In the genomic region with DNA sequence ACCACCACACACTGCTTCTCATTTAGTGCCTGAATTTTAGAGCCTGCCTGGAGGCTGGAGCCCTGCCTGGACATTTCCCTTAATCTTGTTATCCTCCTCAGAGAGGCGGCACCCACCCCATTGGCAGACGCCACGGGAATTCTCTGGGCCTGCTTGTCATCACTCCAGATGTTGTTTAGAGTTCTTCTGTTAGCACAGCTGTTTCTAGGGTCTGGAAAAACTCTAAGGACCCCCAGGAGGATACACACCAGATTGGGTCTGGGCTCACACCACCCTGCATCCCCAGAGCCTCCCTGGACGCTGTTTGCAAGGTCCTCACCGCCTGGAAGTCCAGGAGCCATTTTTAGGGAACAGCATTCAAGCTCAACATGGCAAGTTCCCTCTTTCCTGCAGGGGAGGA, we compare ENCODE assay signal across 8 cellular contexts. TPM values are rescaled to one million over a fixed set of nuclear protein-coding genes. Genes with fewer than 3 reads are reported as not detected.
A peak's percentile ranks its signal among the peaks of the same experiment; 100 is the strongest.
DNase-seq lines count a peak whose midpoint lies in the region; FAIRE-seq and TF ChIP-seq lines count a peak whose summit lies in the region.
"Had no signal": no experiment of that assay in that cellular context is flagged by ENCODE, and none has a peak within 500 bp of the region (broad histone marks: within the 10 kb centered on the region; RNA-seq: fewer than 3 reads in every experiment).

No MANE protein-coding gene starts in this region.

- H3K4me1 ChIP-seq in GM23248 (ENCODE audit: insufficient read depth) (peaks cover 33% of the 10 kb centered on the region), keratinocyte (ENCODE audit: control insufficient read depth, extremely low read depth, insufficient read depth, low read length) (peaks cover 24% of the 10 kb centered on the region), stomach smooth muscle (ENCODE audit: control insufficient read depth, insufficient read depth, low read length) (peaks cover 44% of the 10 kb centered on the region), HAP-1 (no peaks in the 10 kb centered on the region)

- H3K79me2 ChIP-seq in GM23248 (ENCODE audit: insufficient read depth) (peaks cover 24% of the 10 kb centered on the region), keratinocyte (ENCODE audit: control insufficient read depth, insufficient read depth, low read length) (no peaks in the 10 kb centered on the region)

- H3F3A ChIP-seq in GM23248 (ENCODE audit: insufficient read depth): peaks cover 37% of the 10 kb centered on the region

- no peaks in the 10 kb centered on the region for H3K9me3 ChIP-seq in GM23248 (ENCODE audit: low read depth)
- H3K9me3 ChIP-seq in keratinocyte (ENCODE audit: control insufficient read depth, low read depth, low read length): no peaks in the 10 kb centered on the region
- H3K9me3 ChIP-seq in stomach smooth muscle (ENCODE audit: control insufficient read depth in 2 of 2, low read length in 2 of 2): no peaks in the 10 kb centered on the region
- no peaks in the 10 kb centered on the region for H3K9me3 ChIP-seq in HAP-1

- peak overlapping the region; percentile 95 for H3K27ac Mint-ChIP-seq in activated naive CD8-positive, alpha-beta T cell treated with anti-CD3 and anti-CD28 coated beads for 36 hours
- no peak overlapping the region for H3K27ac Mint-ChIP-seq in osteocyte (ENCODE audit: unreplicated experiment)

- H3K27me3 ChIP-seq in GM23248 (replicated peaks; ENCODE audit: insufficient read depth): no peaks in the 10 kb centered on the region
- no peaks in the 10 kb centered on the region for H3K27me3 ChIP-seq in keratinocyte (ENCODE audit: control insufficient read depth, extremely low read depth, insufficient read depth, low read length)
- H3K27me3 ChIP-seq in stomach smooth muscle (ENCODE audit: control insufficient read depth in 1 of 2, insufficient read depth in 2 of 2, low read length in 2 of 2): no peaks in the 10 kb centered on the region
- peaks cover 4% of the 10 kb centered on the region; the same call in 1 of the 2 replicates for H3K27me3 ChIP-seq in HAP-1 (ENCODE audit: low read depth)
- H3K27me3 ChIP-seq: cardiac muscle cell had no signal

- H3K4me3 Mint-ChIP-seq in activated naive CD8-positive, alpha-beta T cell treated with anti-CD3 and anti-CD28 coated beads for 36 hours: peak overlapping the region; percentile 88
- no peak overlapping the region for H3K4me3 Mint-ChIP-seq in osteocyte (ENCODE audit: unreplicated experiment)

- dilution Hi-C loops in keratinocyte (cut with MboI; ENCODE audit: extremely low pct_ligation_motif_present, low sequenced_read_pairs): no loop called here

- in situ Hi-C loops in GM23248 (cut with MboI): no loop called here
- in situ Hi-C loops in HAP-1 (cut with MboI; ENCODE audit: low sequenced_read_pairs): no loop called here

- no peak for FAIRE-seq in keratinocyte (lab: Jason Lieb, UNC)

- H3K9ac ChIP-seq in GM23248 (peak overlapping the region; percentile 93), keratinocyte (ENCODE audit: control insufficient read depth, extremely low read depth, insufficient read depth, low read length) (peak overlapping the region; percentile 62), stomach smooth muscle (ENCODE audit: low read length in 2 of 2) (peak overlapping the region; percentile 80)

- DNase-seq in GM23248: peak; percentile 82
- DNase-seq in activated naive CD8-positive, alpha-beta T cell treated with anti-CD3 and anti-CD28 coated beads for 36 hours: no peak
- DNase-seq in keratinocyte (ENCODE audit: low read depth, low spot score): no peak
- no peak for DNase-seq in HAP-1 (ENCODE audit: low spot score in 2 of 2)
- no peak for DNase-seq in osteocyte (ENCODE audit: extremely low spot score, unreplicated experiment)
- no peak for DNase-seq in activated effector memory CD4-positive, alpha-beta T cell treated with Interleukin-2 at 50 U/mL for 16 hours

- no peaks in the 10 kb centered on the region for H4K20me1 ChIP-seq in GM23248 (ENCODE audit: insufficient read depth)
- no peaks in the 10 kb centered on the region for H4K20me1 ChIP-seq in keratinocyte (ENCODE audit: control insufficient read depth, extremely low read depth, insufficient read depth, low read length)

- no peaks in the 10 kb centered on the region for H3K9me3 Mint-ChIP-seq in activated naive CD8-positive, alpha-beta T cell treated with anti-CD3 and anti-CD28 coated beads for 36 hours
- no peaks in the 10 kb centered on the region for H3K9me3 Mint-ChIP-seq in osteocyte (ENCODE audit: unreplicated experiment)

- H3K36me3 Mint-ChIP-seq in activated naive CD8-positive, alpha-beta T cell treated with anti-CD3 and anti-CD28 coated beads for 36 hours: peaks cover 15% of the 10 kb centered on the region
- no peaks in the 10 kb centered on the region for H3K36me3 Mint-ChIP-seq in osteocyte (ENCODE audit: unreplicated experiment)

- TF ChIP-seq CTCF in keratinocyte (optimal IDR thresholded peaks at IDR 0.05 in 1 of 3, IDR thresholded peaks at IDR 0.05 in 1 of 3, conservative IDR thresholded peaks at IDR 0.05 in 1 of 3; ENCODE audit: extremely low read depth in 1 of 3, insufficient read depth in 2 of 3, low read length in 3 of 3): no peak
- TF ChIP-seq CTCF in osteocyte (IDR thresholded peaks at IDR 0.05): no peak

- peak overlapping the region; percentile 85 for H2AFZ ChIP-seq in GM23248
- peak overlapping the region; percentile 92 for H2AFZ ChIP-seq in keratinocyte (ENCODE audit: control insufficient read depth, low read length)

- H3K4me1 Mint-ChIP-seq in activated naive CD8-positive, alpha-beta T cell treated with anti-CD3 and anti-CD28 coated beads for 36 hours: peaks cover 48% of the 10 kb centered on the region
- peaks cover 18% of the 10 kb centered on the region for H3K4me1 Mint-ChIP-seq in osteocyte (ENCODE audit: unreplicated experiment)

- H3K4me3 ChIP-seq in GM23248: peak overlapping the region; percentile 84
- peak overlapping the region in 2 of 3 experiments; percentile 38 to 65 for H3K4me3 ChIP-seq in keratinocyte (ENCODE audit: control insufficient read depth in 2 of 3, extremely low read depth in 1 of 3, insufficient read depth in 2 of 3, low read depth in 1 of 3, low read length in 3 of 3)
- H3K4me3 ChIP-seq in stomach smooth muscle (ENCODE audit: low read length in 2 of 2): peak overlapping the region; percentile 77 to 88
- H3K4me3 ChIP-seq in HAP-1: no peak overlapping the region
- H3K4me3 ChIP-seq: cardiac muscle cell had no signal

- no peaks in the 10 kb centered on the region for H3K27me3 Mint-ChIP-seq in activated naive CD8-positive, alpha-beta T cell treated with anti-CD3 and anti-CD28 coated beads for 36 hours
- H3K27me3 Mint-ChIP-seq in osteocyte (ENCODE audit: unreplicated experiment): peaks cover 3% of the 10 kb centered on the region

- H3K9me2 ChIP-seq in GM23248 (ENCODE audit: insufficient read depth): no peaks in the 10 kb centered on the region

- H3K27ac ChIP-seq in GM23248: peak overlapping the region; percentile 92
- peak overlapping the region; percentile 17 for H3K27ac ChIP-seq in keratinocyte (ENCODE audit: control insufficient read depth, insufficient read depth, low read length)
- peak overlapping the region; percentile 80 for H3K27ac ChIP-seq in stomach smooth muscle (ENCODE audit: low read length)
- H3K27ac ChIP-seq: cardiac muscle cell had no signal

- H3K36me3 ChIP-seq in GM23248 (ENCODE audit: low read depth): 0 out of 2 replicates have a peak, but pooled peaks cover 4% of the 10 kb centered on the region
- H3K36me3 ChIP-seq in keratinocyte (ENCODE audit: control insufficient read depth in 2 of 2, extremely low read depth in 1 of 2, insufficient read depth in 2 of 2, low read length in 2 of 2): no peaks in the 10 kb centered on the region
- H3K36me3 ChIP-seq in stomach smooth muscle (ENCODE audit: control insufficient read depth in 2 of 2, insufficient read depth in 2 of 2, low read length in 2 of 2): peaks cover 6 to 11% of the 10 kb centered on the region in 2 donors
- no peaks in the 10 kb centered on the region for H3K36me3 ChIP-seq in HAP-1 (replicated peaks)
- H3K36me3 ChIP-seq: cardiac muscle cell had no signal

- H3K4me2 ChIP-seq in GM23248 (ENCODE audit: unreplicated experiment) (peak overlapping the region; percentile 94), keratinocyte (ENCODE audit: control insufficient read depth, extremely low read depth, insufficient read depth, low read depth, low read length) (peak overlapping the region; percentile 92)

- WGBS in GM23248 (ENCODE audit: low coverage in 1 of 2, low lambda C conversion rate in 2 of 2, missing lambda C conversion rate in 2 of 2), 2 experiments: 6 to 7% methylated on average over 5 of the region's 5 CpGs

- no peaks in the 10 kb centered on the region for H3K9me1 ChIP-seq in keratinocyte (ENCODE audit: control insufficient read depth, extremely low read depth, insufficient read depth, low read length)

RNA-seq across cellular contexts. Expression of gene XAF1, which starts 0.6 kb away (rescaled TPM):
- 21.5 and 24.4 TPM in 2 replicates for total RNA-seq in GM23248 (2014; rRNA removed; shearing (Covaris generic))
- polyA plus RNA-seq in GM23248 (2016; fragmentation: Nextera tagmentation; extraction: Ambion mirVana) (19.2 and 22.0 TPM in 2 replicates), keratinocyte (5.6 to 10.6 TPM (median 8.9 TPM) in 3 replicates)
- 10 to 100 TPM; 54.0 to 54.1 TPM for total RNA-seq in activated naive CD8-positive, alpha-beta T cell treated with anti-CD3 and anti-CD28 coated beads for 36 hours
- 0.10 TPM for polyA plus RNA-seq in keratinocyte (2011; ENCODE audit: low read depth)
- 4.4 and 4.7 TPM in 2 replicates for polyA plus RNA-seq in keratinocyte (2011; cell fraction: cytosol; rRNA removed)
- polyA plus RNA-seq in keratinocyte (2011; cell fraction: nucleus; rRNA removed): 21.9 and 25.1 TPM in 2 replicates
- polyA plus RNA-seq in keratinocyte (2012; ENCODE audit: low replicate concordance): 0.18 and 22.5 TPM in 2 replicates
- polyA minus RNA-seq in keratinocyte: 23.2 to 78.4 TPM (median 28.7 TPM) in 3 replicates
- 8.1 TPM for polyA minus RNA-seq in keratinocyte (2011; cell fraction: cytosol; rRNA and poly(A)+ RNA removed)
- polyA minus RNA-seq in keratinocyte (2011; cell fraction: nucleus; rRNA and poly(A)+ RNA removed): 12.0 and 19.1 TPM in 2 replicates
- 0.91 and 1.5 TPM in 2 replicates for total RNA-seq in osteocyte
- total RNA-seq: cardiac muscle cell had no signal
- polyA plus RNA-seq: cardiac muscle cell had no signal

RNA-seq across cellular contexts. Expression of gene FBXO39, which starts 20.7 kb away (rescaled TPM):
- 1.1 TPM in 1 of 2 replicates, not detected in the other for total RNA-seq in GM23248 (2014; rRNA removed; shearing (Covaris generic))
- polyA plus RNA-seq in GM23248 (2016; fragmentation: Nextera tagmentation; extraction: Ambion mirVana): not detected in 2 replicates
- total RNA-seq in activated naive CD8-positive, alpha-beta T cell treated with anti-CD3 and anti-CD28 coated beads for 36 hours: not detected
- 1.9 to 3.3 TPM (median 2.5 TPM) in 3 replicates for polyA plus RNA-seq in keratinocyte
- 0.61 TPM for polyA plus RNA-seq in keratinocyte (2011; ENCODE audit: low read depth)
- polyA plus RNA-seq in keratinocyte (2011; cell fraction: cytosol; rRNA removed): 1.5 and 2.4 TPM in 2 replicates
- polyA plus RNA-seq in keratinocyte (2011; cell fraction: nucleus; rRNA removed): 3.9 and 4.4 TPM in 2 replicates
- 0.27 and 1.1 TPM in 2 replicates for polyA plus RNA-seq in keratinocyte (2012; ENCODE audit: low replicate concordance)
- polyA minus RNA-seq in keratinocyte: 0.92 to 2.1 TPM in 2 of 3 replicates, not detected in the other
- not detected for polyA minus RNA-seq in keratinocyte (2011; cell fraction: cytosol; rRNA and poly(A)+ RNA removed)
- 1.5 and 1.9 TPM in 2 replicates for polyA minus RNA-seq in keratinocyte (2011; cell fraction: nucleus; rRNA and poly(A)+ RNA removed)
- total RNA-seq in osteocyte: not detected in 2 replicates
- total RNA-seq: cardiac muscle cell had no signal
- polyA plus RNA-seq: cardiac muscle cell had no signal

RNA-seq across cellular contexts. Expression of gene SLC13A5, which starts 42.1 kb away (rescaled TPM):
- total RNA-seq in GM23248 (2014; rRNA removed; shearing (Covaris generic)): 0.76 TPM in 1 of 2 replicates, not detected in the other
- not detected in 2 replicates for polyA plus RNA-seq in GM23248 (2016; fragmentation: Nextera tagmentation; extraction: Ambion mirVana)
- total RNA-seq in activated naive CD8-positive, alpha-beta T cell treated with anti-CD3 and anti-CD28 coated beads for 36 hours: not detected
- polyA plus RNA-seq in keratinocyte: 0.14 to 0.68 TPM (median 0.46 TPM) in 3 replicates
- polyA plus RNA-seq in keratinocyte (2011; ENCODE audit: low read depth): 0.49 TPM
- 0.12 and 0.30 TPM in 2 replicates for polyA plus RNA-seq in keratinocyte (2011; cell fraction: cytosol; rRNA removed)
- polyA plus RNA-seq in keratinocyte (2011; cell fraction: nucleus; rRNA removed): 0.71 and 1.2 TPM in 2 replicates
- polyA plus RNA-seq in keratinocyte (2012; ENCODE audit: low replicate concordance): 0.34 and 0.95 TPM in 2 replicates
- polyA minus RNA-seq in keratinocyte: 0.59 to 5.9 TPM (median 0.64 TPM) in 3 replicates
- not detected for polyA minus RNA-seq in keratinocyte (2011; cell fraction: cytosol; rRNA and poly(A)+ RNA removed)
- 1.8 TPM in 2 replicates for polyA minus RNA-seq in keratinocyte (2011; cell fraction: nucleus; rRNA and poly(A)+ RNA removed)
- total RNA-seq in osteocyte: not detected in 2 replicates

Comparison
In these comparisons a context has a peak if more than half of its experiments do, and no peak if none do; other contexts are left out.
1. H3K27ac ChIP-seq: peak in every context shown above with its lines; median percentile 92 in GM23248; 80 in stomach smooth muscle; 17 in keratinocyte.